Comparison of ENCODE assay signal across 14 cellular contexts in genomic region chr17:4110152-4110551, GRCh38. TPM values are rescaled to one million over a fixed set of nuclear protein-coding genes. Genes with fewer than 3 reads are reported as not detected.
A peak's percentile ranks its signal among the peaks of the same experiment; 100 is the strongest.
DNase-seq lines count a peak whose midpoint lies in the region; ATAC-seq, FAIRE-seq and TF ChIP-seq lines count a peak whose summit lies in the region.
"Had no signal": no experiment of that assay in that cellular context is flagged by ENCODE, and none has a peak within 500 bp of the region (broad histone marks: within the 10 kb centered on the region; RNA-seq: fewer than 3 reads in every experiment).

No MANE protein-coding gene starts in this region.

- no TSS peak for BruUV-seq in endothelial cell of umbilical vein (replicated peaks; lab: Mats Ljungman, UMichigan)

- peak; percentile 61 for FAIRE-seq in endothelial cell of umbilical vein (lab: Jason Lieb, UNC)
- FAIRE-seq: H54 had no signal

- no peaks in the 10 kb centered on the region for H4K20me1 ChIP-seq in endothelial cell of umbilical vein (replicated peaks; ENCODE audit: control insufficient read depth, extremely low read depth, insufficient read depth, low read length)
- peaks cover 7% of the 10 kb centered on the region for H4K20me1 ChIP-seq in smooth muscle cell (ENCODE audit: low read depth)

- H3K4me2 ChIP-seq in endothelial cell of umbilical vein (ENCODE audit: insufficient read depth, low read length) (peak overlapping the region; percentile 30), smooth muscle cell (no peak overlapping the region)

- H3K27me3 Mint-ChIP-seq in activated naive CD4-positive, alpha-beta T cell treated with anti-CD3 and anti-CD28 coated beads for 36 hours (ENCODE audit: low read depth): no peaks in the 10 kb centered on the region
- no peaks in the 10 kb centered on the region for H3K27me3 Mint-ChIP-seq in activated CD4-positive, alpha-beta memory T cell treated with anti-CD3 and anti-CD28 coated beads for 36 hours
- H3K27me3 Mint-ChIP-seq: B cell had no signal

- H3K27ac Mint-ChIP-seq in activated naive CD4-positive, alpha-beta T cell treated with anti-CD3 and anti-CD28 coated beads for 36 hours: peak overlapping the region; percentile 6
- peak overlapping the region; percentile 70 for H3K27ac Mint-ChIP-seq in activated CD4-positive, alpha-beta memory T cell treated with anti-CD3 and anti-CD28 coated beads for 36 hours
- H3K27ac Mint-ChIP-seq: B cell had no signal

- no peaks in the 10 kb centered on the region for H3K27me3 ChIP-seq in endothelial cell of umbilical vein (ENCODE audit: control insufficient read depth in 2 of 2, insufficient read depth in 2 of 2, low read length in 2 of 2)
- H3K27me3 ChIP-seq in smooth muscle cell (ENCODE audit: low read depth): no peaks in the 10 kb centered on the region

- H3K4me3 ChIP-seq in endothelial cell of umbilical vein (replicated peaks in 1 of 3; ENCODE audit: insufficient read depth in 1 of 3, low read depth in 1 of 3, low read length in 3 of 3): no peak overlapping the region
- H3K4me3 ChIP-seq in smooth muscle cell: no peak overlapping the region
- H3K4me3 ChIP-seq: left ventricle myocardium inferior had no signal

- H2AFZ ChIP-seq in endothelial cell of umbilical vein (ENCODE audit: low read depth, low read length): no peak overlapping the region
- no peak overlapping the region for H2AFZ ChIP-seq in smooth muscle cell (ENCODE audit: low read depth)
- H2AFZ ChIP-seq: parathyroid adenoma had no signal

- no peaks in the 10 kb centered on the region for H3F3A ChIP-seq in smooth muscle cell (ENCODE audit: low read depth)

- H3K79me2 ChIP-seq in endothelial cell of umbilical vein (ENCODE audit: control insufficient read depth, insufficient read depth, low read length) (no peaks in the 10 kb centered on the region), smooth muscle cell (ENCODE audit: low read depth) (no peaks in the 10 kb centered on the region)
- H3K79me2 ChIP-seq: parathyroid adenoma had no signal

- POLR2A ChIA-PET in activated CD4-positive, alpha-beta memory T cell treated with anti-CD3 and anti-CD28 coated beads for 36 hours (lab: Charles Lee): no interaction called here
- POLR2A ChIA-PET in endothelial cell of umbilical vein (lab: Charles Lee): no interaction called here

- dilution Hi-C loops in endothelial cell of umbilical vein (cut with MboI; ENCODE audit: extremely low pct_ligation_motif_present, low sequenced_read_pairs): no loop called here

- TF ChIP-seq POLR2A in endothelial cell of umbilical vein (IDR thresholded peaks at IDR 0.05; ENCODE audit: low read depth, low read length): no peak

- H3K9me3 ChIP-seq in endothelial cell of umbilical vein (replicated peaks; ENCODE audit: control insufficient read depth, insufficient read depth, low read length): no peaks in the 10 kb centered on the region
- no peaks in the 10 kb centered on the region for H3K9me3 ChIP-seq in smooth muscle cell (replicated peaks; ENCODE audit: low read depth)
- H3K9me3 ChIP-seq: left ventricle myocardium inferior had no signal

- TF ChIP-seq CTCF in endothelial cell of umbilical vein (IDR thresholded peaks at IDR 0.05; ENCODE audit: extremely low read depth in 1 of 2, insufficient read depth in 1 of 2, low read depth in 1 of 2, low read length in 2 of 2) (no peak), smooth muscle cell (IDR thresholded peaks at IDR 0.05; ENCODE audit: borderline replicate concordance, insufficient read depth, poor library complexity, severe bottlenecking) (no peak)

- H3K9me1 ChIP-seq in endothelial cell of umbilical vein (replicated peaks; ENCODE audit: control insufficient read depth, extremely low read depth, insufficient read depth, low read length): no peaks in the 10 kb centered on the region

- H3K9me3 Mint-ChIP-seq in activated naive CD4-positive, alpha-beta T cell treated with anti-CD3 and anti-CD28 coated beads for 36 hours: no peaks in the 10 kb centered on the region
- no peaks in the 10 kb centered on the region for H3K9me3 Mint-ChIP-seq in activated CD4-positive, alpha-beta memory T cell treated with anti-CD3 and anti-CD28 coated beads for 36 hours

- ATAC-seq in GM18858 (IDR thresholded peaks at IDR 0.05; ENCODE audit: unreplicated experiment) (no peak), GM18909 (IDR thresholded peaks at IDR 0.05; ENCODE audit: poor library complexity, unreplicated experiment) (no peak), HG02678 (IDR thresholded peaks at IDR 0.05; ENCODE audit: unreplicated experiment) (no peak)

- H3K27ac ChIP-seq in endothelial cell of umbilical vein (ENCODE audit: insufficient read depth, low read depth, low read length) (peak overlapping the region; percentile 28), smooth muscle cell (ENCODE audit: low read depth) (peak overlapping the region; percentile 22)
- H3K27ac ChIP-seq: left ventricle myocardium inferior, parathyroid adenoma had no signal

- H3K9ac ChIP-seq in endothelial cell of umbilical vein (replicated peaks; ENCODE audit: extremely low read depth, insufficient read depth, low read length) (peak overlapping the region; percentile 19), smooth muscle cell (ENCODE audit: low read depth) (no peak overlapping the region)
- H3K9ac ChIP-seq: parathyroid adenoma had no signal

- intact Hi-C loops in activated naive CD4-positive, alpha-beta T cell treated with anti-CD3 and anti-CD28 coated beads for 36 hours (cut with micrococcal nuclease): no loop called here
- intact Hi-C loops in activated CD4-positive, alpha-beta memory T cell treated with anti-CD3 and anti-CD28 coated beads for 36 hours (cut with micrococcal nuclease): no loop called here
- intact Hi-C loops in endothelial cell of umbilical vein (cut with micrococcal nuclease): no loop called here

- peaks cover 29% of the 10 kb centered on the region for H3K36me3 Mint-ChIP-seq in activated naive CD4-positive, alpha-beta T cell treated with anti-CD3 and anti-CD28 coated beads for 36 hours (ENCODE audit: low read depth)
- peaks cover 38% of the 10 kb centered on the region for H3K36me3 Mint-ChIP-seq in activated CD4-positive, alpha-beta memory T cell treated with anti-CD3 and anti-CD28 coated beads for 36 hours

- CTCF ChIA-PET in activated naive CD4-positive, alpha-beta T cell treated with anti-CD3 and anti-CD28 coated beads for 36 hours (lab: Charles Lee): interaction anchor here (0.8 kb wide), 1 partner anchor 24 kb away, joined by 4 read pairs; no protein-coding TSS in a partner anchor
- CTCF ChIA-PET in activated CD4-positive, alpha-beta memory T cell treated with anti-CD3 and anti-CD28 coated beads for 36 hours (lab: Charles Lee): no interaction called here
- CTCF ChIA-PET in endothelial cell of umbilical vein (lab: Charles Lee): no interaction called here

- H3K36me3 ChIP-seq in endothelial cell of umbilical vein (ENCODE audit: control insufficient read depth in 2 of 2, extremely low read depth in 1 of 2, insufficient read depth in 2 of 2, low read length in 2 of 2) (peaks cover 4 to 19% of the 10 kb centered on the region in 2 experiments), smooth muscle cell (ENCODE audit: low read depth) (peaks cover 16% of the 10 kb centered on the region)

- peaks cover 15% of the 10 kb centered on the region for H3K4me1 Mint-ChIP-seq in activated naive CD4-positive, alpha-beta T cell treated with anti-CD3 and anti-CD28 coated beads for 36 hours (ENCODE audit: low read depth)
- peaks cover 29% of the 10 kb centered on the region for H3K4me1 Mint-ChIP-seq in activated CD4-positive, alpha-beta memory T cell treated with anti-CD3 and anti-CD28 coated beads for 36 hours (ENCODE audit: low read depth)
- H3K4me1 Mint-ChIP-seq: B cell had no signal

- no peak overlapping the region for H3K4me3 Mint-ChIP-seq in activated naive CD4-positive, alpha-beta T cell treated with anti-CD3 and anti-CD28 coated beads for 36 hours
- no peak overlapping the region for H3K4me3 Mint-ChIP-seq in activated CD4-positive, alpha-beta memory T cell treated with anti-CD3 and anti-CD28 coated beads for 36 hours
- H3K4me3 Mint-ChIP-seq: B cell had no signal

- H3K4me1 ChIP-seq in endothelial cell of umbilical vein (ENCODE audit: control insufficient read depth, extremely low read depth, insufficient read depth, low read length): peaks cover 17% of the 10 kb centered on the region
- H3K4me1 ChIP-seq in smooth muscle cell (ENCODE audit: low read depth): no peaks in the 10 kb centered on the region
- H3K4me1 ChIP-seq: left ventricle myocardium inferior, parathyroid adenoma had no signal

- no peak for DNase-seq in activated naive CD4-positive, alpha-beta T cell treated with anti-CD3 and anti-CD28 coated beads for 36 hours
- DNase-seq in activated naive CD4-positive, alpha-beta T cell (lab: John Stamatoyannopoulos, UW): no peak
- DNase-seq in activated CD4-positive, alpha-beta memory T cell treated with anti-CD3 and anti-CD28 coated beads for 36 hours: no peak
- peak; percentile 20 for DNase-seq in endothelial cell of umbilical vein (ENCODE audit: low read depth, low spot score)
- no peak for DNase-seq in smooth muscle cell (lab: John Stamatoyannopoulos, UW; ENCODE audit: unreplicated experiment)
- DNase-seq: left ventricle myocardium inferior; NCI-H526; stimulated activated CD4-positive, alpha-beta T cell treated with anti-CD3 and anti-CD28 coated beads, Interleukin-2, amount 100 ng/mL, for 48 hours had no signal

RNA-seq across cellular contexts. Expression of gene ZZEF1, which starts 32.7 kb away (rescaled TPM):
- 10 to 100 TPM; 35.4 to 37.2 TPM for total RNA-seq in activated naive CD4-positive, alpha-beta T cell treated with anti-CD3 and anti-CD28 coated beads for 36 hours
- total RNA-seq in activated CD4-positive, alpha-beta memory T cell treated with anti-CD3 and anti-CD28 coated beads for 36 hours: 10 to 100 TPM; 31.5 to 33.4 TPM
- total RNA-seq in endothelial cell of umbilical vein: 42.5 and 52.1 TPM in 2 replicates
- polyA plus RNA-seq in endothelial cell of umbilical vein: 15.7 and 20.7 TPM in 2 replicates
- polyA plus RNA-seq in endothelial cell of umbilical vein (2011; cell fraction: cytosol; rRNA removed): 13.4 and 14.6 TPM in 2 replicates
- 78.3 and 81.2 TPM in 2 replicates for polyA plus RNA-seq in endothelial cell of umbilical vein (2011; cell fraction: nucleus; rRNA removed)
- polyA plus RNA-seq in endothelial cell of umbilical vein (2012): 28.0 and 29.1 TPM in 2 replicates
- polyA minus RNA-seq in endothelial cell of umbilical vein: 106 and 121 TPM in 2 replicates
- 19.0 TPM for polyA minus RNA-seq in endothelial cell of umbilical vein (2011; cell fraction: cytosol; rRNA and poly(A)+ RNA removed)
- polyA minus RNA-seq in endothelial cell of umbilical vein (2011; cell fraction: nucleus; rRNA and poly(A)+ RNA removed): 130 and 169 TPM in 2 replicates
- total RNA-seq in smooth muscle cell: 15.0 and 20.0 TPM in 2 replicates
- 3.8 and 5.7 TPM in 2 replicates for polyA plus RNA-seq in smooth muscle cell

RNA-seq across cellular contexts. Expression of gene CYB5D2, which starts 32.8 kb away (rescaled TPM):
- 1 to 10 TPM; 7.2 to 8.1 TPM for total RNA-seq in activated naive CD4-positive, alpha-beta T cell treated with anti-CD3 and anti-CD28 coated beads for 36 hours
- 1 to 10 TPM; 6.5 to 7.1 TPM for total RNA-seq in activated CD4-positive, alpha-beta memory T cell treated with anti-CD3 and anti-CD28 coated beads for 36 hours
- total RNA-seq in endothelial cell of umbilical vein (12.6 and 13.3 TPM in 2 replicates), smooth muscle cell (12.2 and 13.3 TPM in 2 replicates)
- polyA plus RNA-seq in endothelial cell of umbilical vein (28.4 and 30.2 TPM in 2 replicates), smooth muscle cell (15.2 and 16.7 TPM in 2 replicates)
- 19.5 and 26.0 TPM in 2 replicates for polyA plus RNA-seq in endothelial cell of umbilical vein (2011; cell fraction: cytosol; rRNA removed)
- polyA plus RNA-seq in endothelial cell of umbilical vein (2011; cell fraction: nucleus; rRNA removed): 12.9 and 13.6 TPM in 2 replicates
- 15.4 and 21.3 TPM in 2 replicates for polyA plus RNA-seq in endothelial cell of umbilical vein (2012)
- polyA minus RNA-seq in endothelial cell of umbilical vein: 16.7 and 29.4 TPM in 2 replicates
- polyA minus RNA-seq in endothelial cell of umbilical vein (2011; cell fraction: cytosol; rRNA and poly(A)+ RNA removed): 15.8 TPM
- 3.1 and 5.9 TPM in 2 replicates for polyA minus RNA-seq in endothelial cell of umbilical vein (2011; cell fraction: nucleus; rRNA and poly(A)+ RNA removed)
